Comparison of ENCODE assay signal across 30 cellular contexts in the genomic region with DNA sequence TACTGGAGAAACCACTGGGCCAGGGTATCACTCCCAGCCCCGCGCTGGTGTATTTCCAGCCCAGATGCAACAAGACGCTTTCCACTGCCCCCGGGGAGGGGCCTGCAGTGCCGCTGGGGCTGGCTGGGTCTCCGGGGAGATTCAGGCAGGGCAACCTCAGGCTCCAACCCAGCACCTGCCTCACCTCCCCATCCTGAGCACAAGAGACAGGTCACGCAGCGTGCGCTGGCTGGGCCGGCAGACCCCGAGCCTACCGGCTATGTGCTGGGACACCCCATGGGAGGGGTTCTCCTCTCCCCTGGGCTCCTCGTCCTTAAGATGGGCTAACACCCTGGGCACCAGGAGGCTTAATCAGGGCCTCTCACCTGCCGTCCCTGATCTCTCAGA.
"Had no signal": no experiment of that assay in that cellular context is flagged by ENCODE, and none has a peak within 500 bp of the region (broad histone marks: within the 10 kb centered on the region; RNA-seq: fewer than 3 reads in every experiment).

No MANE protein-coding gene starts in this region.

- H3K27me3 ChIP-seq: ascending aorta, Peyer's patch, SJSA1 had no signal

- H3K27me3 Mint-ChIP-seq: activated B cell treated with CpG ODN at 0.5 μM for 24 hours; activated CD4-positive, alpha-beta memory T cell treated with anti-CD3 and anti-CD28 coated beads for 36 hours; activated CD4-positive, alpha-beta T cell treated with anti-CD3 and anti-CD28 coated beads, Interleukin-2, amount 10 ng/mL, durations not matched to agents 24 days and 14 days; activated naive CD8-positive, alpha-beta T cell treated with anti-CD3 and anti-CD28 coated beads, Interleukin-2, amount 50 U/mL, for 24 hours; brain; T-helper 17 cell had no signal

- H3K4me3 Mint-ChIP-seq: activated B cell treated with CpG ODN at 0.5 μM for 24 hours; activated CD4-positive, alpha-beta memory T cell treated with anti-CD3 and anti-CD28 coated beads for 36 hours; activated CD4-positive, alpha-beta T cell treated with anti-CD3 and anti-CD28 coated beads, Interleukin-2, amount 10 ng/mL, durations not matched to agents 24 days and 14 days; activated naive CD8-positive, alpha-beta T cell treated with anti-CD3 and anti-CD28 coated beads, Interleukin-2, amount 50 U/mL, for 24 hours; activated T-cell treated with anti-CD3 and anti-CD28 coated beads, Interleukin-2, amount 50 U/mL, for 4 hours; brain; T-helper 17 cell had no signal

- FAIRE-seq: TTC549 had no signal

- ATAC-seq: activated naive CD4-positive, alpha-beta T cell treated with anti-CD3 and anti-CD28 coated beads, Interleukin-2, amount 50 U/mL, for 72 hours; activated naive CD8-positive, alpha-beta T cell treated with anti-CD3 and anti-CD28 coated beads, Interleukin-2, amount 50 U/mL, for 24 hours; activated T-cell treated with anti-CD3 and anti-CD28 coated beads, Interleukin-2, amount 50 U/mL, for 4 hours; T-helper 17 cell had no signal

- H3K9me3 Mint-ChIP-seq: activated B cell treated with CpG ODN at 0.5 μM for 24 hours; activated CD4-positive, alpha-beta memory T cell treated with anti-CD3 and anti-CD28 coated beads for 36 hours; activated CD4-positive, alpha-beta T cell treated with anti-CD3 and anti-CD28 coated beads, Interleukin-2, amount 10 ng/mL, durations not matched to agents 24 days and 14 days; activated naive CD4-positive, alpha-beta T cell treated with anti-CD3 and anti-CD28 coated beads, Interleukin-2, amount 50 U/mL, for 72 hours; activated naive CD8-positive, alpha-beta T cell treated with anti-CD3 and anti-CD28 coated beads, Interleukin-2, amount 50 U/mL, for 24 hours; activated T-cell treated with anti-CD3 and anti-CD28 coated beads, Interleukin-2, amount 50 U/mL, for 4 hours; brain had no signal

- H3K4me1 Mint-ChIP-seq: activated CD4-positive, alpha-beta T cell treated with anti-CD3 and anti-CD28 coated beads, Interleukin-2, amount 10 ng/mL, durations not matched to agents 24 days and 14 days; activated naive CD8-positive, alpha-beta T cell treated with anti-CD3 and anti-CD28 coated beads, Interleukin-2, amount 50 U/mL, for 24 hours had no signal

- DNase-seq: activated B cell treated with CpG ODN at 0.5 μM for 24 hours; activated CD4-positive, alpha-beta memory T cell treated with anti-CD3 and anti-CD28 coated beads for 36 hours; activated CD4-positive, alpha-beta T cell treated with anti-CD3 and anti-CD28 coated beads for 1 hour; activated CD4-positive, alpha-beta T cell treated with anti-CD3 and anti-CD28 coated beads, Interleukin-2, amount 10 ng/mL, durations not matched to agents 24 days and 14 days; activated CD8-positive, alpha-beta memory T cell treated with anti-CD3 and anti-CD28 coated beads for 24 hours; activated effector memory CD4-positive, alpha-beta T cell treated with anti-CD3 and anti-CD28 coated beads, Interleukin-2, amount 50 U/mL, for 16 hours; activated naive CD4-positive, alpha-beta T cell treated with Interleukin-2 at 50 U/mL for 16 hours; activated naive CD8-positive, alpha-beta T cell treated with anti-CD3 and anti-CD28 coated beads, Interleukin-2, amount 50 U/mL, for 24 hours; activated T-cell treated with anti-CD3 and anti-CD28 coated beads, Interleukin-2, amount 50 U/mL, for 4 hours; amniotic stem cell; KG1; NCI-H1048; NCI-H1694; NCI-H2029; NCI-H2107; NCI-H2171 treated with DMSO at 0.1 percent for 48 hours; NCI-H226; NCI-H526; NCI-H82; NK-92 treated with Interleukin-12 subunit alpha and Interleukin-12 subunit beta, amount 100 ng/mL, for 24 hours; OCI-M1; Peyer's patch; SHP77; T-helper 17 cell; T1000 had no signal

- H3K36me3 Mint-ChIP-seq: activated naive CD4-positive, alpha-beta T cell treated with anti-CD3 and anti-CD28 coated beads, Interleukin-2, amount 50 U/mL, for 72 hours had no signal

- H3K27ac Mint-ChIP-seq: activated B cell treated with CpG ODN at 0.5 μM for 24 hours; activated CD4-positive, alpha-beta memory T cell treated with anti-CD3 and anti-CD28 coated beads for 36 hours; activated CD4-positive, alpha-beta T cell treated with anti-CD3 and anti-CD28 coated beads, Interleukin-2, amount 10 ng/mL, durations not matched to agents 24 days and 14 days; activated naive CD8-positive, alpha-beta T cell treated with anti-CD3 and anti-CD28 coated beads, Interleukin-2, amount 50 U/mL, for 24 hours; T-helper 17 cell had no signal

- H3K4me3 ChIP-seq: ascending aorta, Peyer's patch, SJSA1 had no signal

- H3K27ac ChIP-seq: ascending aorta, Peyer's patch, SJSA1 had no signal

- H3K9me3 ChIP-seq: ascending aorta, Peyer's patch, SJSA1 had no signal
